ENCODE assay signal across 18 cellular contexts in the genomic region with DNA sequence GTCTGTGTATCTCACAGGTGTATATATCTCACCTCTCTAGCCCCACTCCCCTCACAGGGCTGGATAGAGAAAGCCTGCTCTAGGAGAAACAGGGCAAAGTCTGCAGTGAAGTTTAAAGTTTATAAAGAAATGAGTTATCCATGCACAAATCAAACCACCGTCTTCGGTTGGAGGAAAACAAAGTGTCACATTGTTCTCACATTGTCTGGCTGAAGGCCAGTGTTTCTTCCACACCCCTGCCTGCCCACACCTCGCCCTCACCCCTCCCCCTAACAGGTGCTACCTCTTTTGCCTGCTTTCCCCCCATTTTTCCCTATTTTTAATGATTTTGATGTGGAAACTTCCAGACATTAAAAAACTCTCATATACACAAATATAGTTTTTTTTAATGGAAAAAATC. TPM values are rescaled to one million over a fixed set of nuclear protein-coding genes. Genes with fewer than 3 reads are reported as not detected.
DNase-seq lines count a peak whose midpoint lies in the region; ATAC-seq, FAIRE-seq and TF ChIP-seq lines count a peak whose summit lies in the region.
"Had no signal": no experiment of that assay in that cellular context is flagged by ENCODE, and none has a peak within 500 bp of the region (broad histone marks: within the 10 kb centered on the region; RNA-seq: fewer than 3 reads in every experiment).

No MANE protein-coding gene starts in this region.

- H3K4me1 ChIP-seq in mammary epithelial cell (ENCODE audit: insufficient read depth, low read length) (peaks cover 11% of the 10 kb centered on the region), breast epithelium (no peaks in the 10 kb centered on the region), mucosa of descending colon (ENCODE audit: low read depth) (peaks cover 30% of the 10 kb centered on the region), transverse colon (peaks cover 2 to 37% (median 29%) of the 10 kb centered on the region in 4 donors)

- 0% methylated on average over 2 of the region's 3 CpGs for WGBS in mammary epithelial cell (ENCODE audit: low coverage, missing lambda C conversion rate)
- 32 to 40% methylated on average over 1 to 3 of the region's 3 CpGs for WGBS in transverse colon (ENCODE audit: low coverage in 1 of 2), 2 donors

- no peaks in the 10 kb centered on the region for H3K9me3 ChIP-seq in mammary epithelial cell (replicated peaks; ENCODE audit: insufficient read depth, low read length)
- H3K9me3 ChIP-seq in breast epithelium = no peaks in the 10 kb centered on the region
- no peaks in the 10 kb centered on the region for H3K9me3 ChIP-seq in mucosa of descending colon
- H3K9me3 ChIP-seq in transverse colon = no peaks in the 10 kb centered on the region

- intact Hi-C loops in mammary epithelial cell (cut with micrococcal nuclease) (no loop called here), breast epithelium (cut with DNase I; ENCODE audit: low total_unique reads) (no loop called here), mucosa of descending colon (cut with DNase I, micrococcal nuclease) (no loop called here), transverse colon (cut with DNase I; ENCODE audit: low total_unique reads) (no loop called here)

- H3K27ac ChIP-seq in mammary epithelial cell (ENCODE audit: insufficient read depth, low read depth, low read length) = no peak overlapping the region
- no peak overlapping the region for H3K27ac ChIP-seq in breast epithelium
- H3K27ac ChIP-seq in transverse colon = peak overlapping the region; percentile 78 to 82 (median 78)
- H3K27ac ChIP-seq: A549 had no signal

- in situ Hi-C loops in mammary epithelial cell (cut with MboI; ENCODE audit: low sequenced_read_pairs in 2 of 2) (no loop called here), transverse colon (cut with MboI; ENCODE audit: low pct_ligation_motif_present in 1 of 4, low pct_unique_long_range_greater_than_20kb in 1 of 4, low sequenced_read_pairs in 3 of 4) (no loop called here)

- no TSS peak for BruUV-seq in mammary epithelial cell (replicated peaks; lab: Mats Ljungman, UMichigan)

- no peak for TF ChIP-seq EP300 in transverse colon (IDR thresholded peaks at IDR 0.05; ENCODE audit: low read depth)

- dilution Hi-C loops in mammary epithelial cell (cut with HindIII; ENCODE audit: low sequenced_read_pairs) = no loop called here

- no peak overlapping the region for H3K4me2 ChIP-seq in mammary epithelial cell (ENCODE audit: insufficient read depth, low read depth, low read length)
- H3K4me2 ChIP-seq: A549, GM23338 had no signal

- CTCF ChIA-PET in mammary epithelial cell (lab: Charles Lee; ENCODE audit: low non-redundant PET) = no interaction called here

- FAIRE-seq in H54 (lab: Jason Lieb, UNC) = no peak
- FAIRE-seq: A549, GM12892, K562 had no signal

- DNase-seq in mammary epithelial cell (peak; percentile 39), breast epithelium (ENCODE audit: low spot score in 2 of 2) (no peak), RPMI8226 (peak; percentile 23), mucosa of descending colon (peak; percentile 68 to 80 (median 70)), transverse colon (peak; percentile 76), H54 (ENCODE audit: insufficient read length, low spot score) (no peak), NCI-H345 (lab: John Stamatoyannopoulos, UW) (no peak), MV-4-11 (lab: John Stamatoyannopoulos, UW) (no peak)
- DNase-seq: C1 segment of cervical spinal cord, DMS 273 treated with DMSO at 0.1 percent for 48 hours, NCI-H1417 treated with DMSO at 0.1 percent for 48 hours, NCI-H2029 treated with DMSO at 0.1 percent for 48 hours, NCI-H526 treated with DMSO at 0.1 percent for 48 hours, SHP77 had no signal

- H3K36me3 ChIP-seq in mammary epithelial cell (ENCODE audit: insufficient read depth, low read length) (no peaks in the 10 kb centered on the region), breast epithelium (no peaks in the 10 kb centered on the region), mucosa of descending colon (ENCODE audit: low read depth) (no peaks in the 10 kb centered on the region), transverse colon (no peaks in the 10 kb centered on the region)

- no peaks in the 10 kb centered on the region for H3K79me2 ChIP-seq in mammary epithelial cell (ENCODE audit: insufficient read depth, low read length)

- no peak overlapping the region for H3K9ac ChIP-seq in mammary epithelial cell (ENCODE audit: insufficient read depth, low read length)

- H2AFZ ChIP-seq in mammary epithelial cell (ENCODE audit: low read depth, low read length) = no peak overlapping the region

- no peaks in the 10 kb centered on the region for H4K20me1 ChIP-seq in mammary epithelial cell (ENCODE audit: insufficient read depth, low read length)

- no peak for TF ChIP-seq CTCF in mammary epithelial cell (conservative IDR thresholded peaks at IDR 0.05 in 1 of 2, IDR thresholded peaks at IDR 0.05 in 1 of 2; ENCODE audit: extremely low read depth in 1 of 2, insufficient read depth in 1 of 2, low read depth in 1 of 2, low read length in 2 of 2)
- no peak for TF ChIP-seq CTCF in breast epithelium (IDR thresholded peaks at IDR 0.05)
- no peak for TF ChIP-seq CTCF in mucosa of descending colon (IDR thresholded peaks at IDR 0.05)
- TF ChIP-seq CTCF in transverse colon (IDR thresholded peaks at IDR 0.05) = no peak

- no peak for TF ChIP-seq POLR2A in breast epithelium (IDR thresholded peaks at IDR 0.05)
- no peak for TF ChIP-seq POLR2A in transverse colon (IDR thresholded peaks at IDR 0.05)
- TF ChIP-seq POLR2A in H54 (IDR thresholded peaks at IDR 0.05; ENCODE audit: low read depth, low read length) = no peak

- H3K4me3 ChIP-seq in mammary epithelial cell (replicated peaks in 1 of 3; ENCODE audit: insufficient read depth in 1 of 3, low read depth in 2 of 3, low read length in 3 of 3) (no peak overlapping the region), breast epithelium (no peak overlapping the region), mucosa of descending colon (no peak overlapping the region), transverse colon (no peak overlapping the region)
- H3K4me3 ChIP-seq: A549, GM23338, K562 had no signal

- H3K27me3 ChIP-seq in mammary epithelial cell (ENCODE audit: insufficient read depth, low read length) = peaks cover 4% of the 10 kb centered on the region
- no peaks in the 10 kb centered on the region for H3K27me3 ChIP-seq in breast epithelium
- peaks cover 3% of the 10 kb centered on the region for H3K27me3 ChIP-seq in transverse colon

- ATAC-seq in mucosa of descending colon = peak; percentile 87
- ATAC-seq: A549 had no signal

RNA-seq across cellular contexts. Expression of a gene that starts 25.8 kb away (rescaled TPM):
- total RNA-seq in mammary epithelial cell (under 1 TPM in 1 of 2 donors, not detected in 1; 0.17 TPM), breast epithelium (100 to 1,000 TPM; 132 to 213 (median 177) TPM), mucosa of descending colon (10 to 100 TPM; 43.0 to 89.6 (median 48.1) TPM), transverse colon (10 to 100 TPM; 21.3 to 98.3 (median 28.4) TPM)
- 0.05 TPM for polyA plus RNA-seq in mammary epithelial cell
- not detected for polyA minus RNA-seq in mammary epithelial cell
- polyA plus RNA-seq: GM23338 had no signal

RNA-seq across cellular contexts. Expression of a gene that starts 26.3 kb away (rescaled TPM):
- total RNA-seq in mammary epithelial cell = not detected
- polyA plus RNA-seq in mammary epithelial cell = not detected
- polyA minus RNA-seq in mammary epithelial cell = not detected
- total RNA-seq in breast epithelium = not detected
- total RNA-seq in mucosa of descending colon = not detected
- not detected for total RNA-seq in transverse colon
- total RNA-seq: GM23338, K562 had no signal
- polyA plus RNA-seq: A549, K562 had no signal

Comparison
In these comparisons a context has a peak if more than half of its experiments do, and no peak if none do; other contexts are left out.
1. DNase-seq: peak in mammary epithelial cell (single experiment), RPMI8226 (single experiment), mucosa of descending colon (3 of 3) and transverse colon (single experiment); none in breast epithelium (0 of 2), H54 (single experiment), NCI-H345 (single experiment) and MV-4-11 (single experiment).
2. RNA of a gene that starts 25.8 kb away (total RNA-seq): 132 to 213 TPM in breast epithelium, 43.0 to 89.6 TPM in mucosa of descending colon and 21.3 to 98.3 TPM in transverse colon; 0.17 TPM in mammary epithelial cell; every median in the first group is over 10 times any median in the second.
3. H3K27ac ChIP-seq: peak in transverse colon (4 of 4); none in mammary epithelial cell (single experiment) and breast epithelium (0 of 2).